30 cellular contexts compared by ENCODE assay signal in the genomic region with DNA sequence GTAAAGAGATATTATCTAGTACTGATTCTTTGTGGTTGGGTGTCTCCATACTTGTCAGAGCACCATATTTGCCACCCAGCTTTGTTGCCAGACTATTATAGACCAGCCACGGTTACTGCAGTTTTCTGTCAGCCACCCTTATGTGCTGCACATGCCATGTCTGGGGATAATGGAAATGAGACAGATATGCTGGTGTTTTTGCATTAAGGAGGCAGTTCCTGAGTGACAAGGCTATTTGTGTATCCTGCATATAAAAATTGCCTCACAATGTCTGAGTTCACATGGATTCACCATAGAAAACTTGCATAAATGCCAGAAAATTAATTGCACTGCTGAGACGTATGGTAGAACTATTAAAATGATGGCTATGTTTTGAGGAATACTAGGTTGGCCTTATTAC. TPM values are rescaled to one million over a fixed set of nuclear protein-coding genes. Genes with fewer than 3 reads are reported as not detected.
"Had no signal": no experiment of that assay in that cellular context is flagged by ENCODE, and none has a peak within 500 bp of the region (broad histone marks: within the 10 kb centered on the region; RNA-seq: fewer than 3 reads in every experiment).

No MANE protein-coding gene starts in this region.

- DNase-seq: hypothalamus; immature natural killer cell; kidney; left colon; left lung; lower lobe of right lung; mammary epithelial cell; mesenchymal stem cell; naive B cell; natural killer cell; nephron progenitor cell; ovary; right lobe of liver; stimulated activated CD4-positive, alpha-beta T cell treated with anti-CD3 and anti-CD28 coated beads, Interleukin-1b, Interleukin-23, amount 100 ng/mL, for 48 hours; stimulated activated CD4-positive, alpha-beta T cell treated with anti-CD3 and anti-CD28 coated beads, Interleukin-2, amount 100 ng/mL, for 48 hours; stimulated activated naive B cell treated with anti-CD40 and anti-IgM and Interleukin-4, amounts not matched to agents 10 μg/mL and 1 μg/mL and 100 μg/mL, for 72 hours; stimulated activated naive CD8-positive, alpha-beta T cell treated with anti-CD3 and anti-CD28 coated beads, Interleukin-15, Interleukin-2, amounts not matched to agents 100 U/mL and 50 U/mL, for 24 hours; stomach; testis; thyroid gland; transverse colon; upper lobe of left lung had no signal

- H3K4me1 ChIP-seq: left lung, lower lobe of right lung, right atrium auricular region, right lobe of liver, stomach, testis, thyroid gland, transverse colon, upper lobe of left lung, vagina had no signal

- H3K36me3 ChIP-seq: left lung, lower lobe of right lung, ovary, right atrium auricular region, right lobe of liver, stomach, thyroid gland, transverse colon, upper lobe of left lung, vagina had no signal

- H3K4me1 Mint-ChIP-seq: immature natural killer cell; naive B cell; natural killer cell; nephron progenitor cell; stimulated activated naive B cell treated with anti-CD40 and anti-IgM and Interleukin-4, amounts not matched to agents 10 μg/mL and 1 μg/mL and 100 μg/mL, for 72 hours had no signal

- H3K27ac Mint-ChIP-seq: immature natural killer cell; naive B cell; natural killer cell; nephron progenitor cell; progenitor cell of endocrine pancreas; stimulated activated naive B cell treated with anti-CD40 and anti-IgM and Interleukin-4, amounts not matched to agents 10 μg/mL and 1 μg/mL and 100 μg/mL, for 72 hours had no signal

- H3K9me3 Mint-ChIP-seq: nephron progenitor cell; stimulated activated naive B cell treated with anti-CD40 and anti-IgM and Interleukin-4, amounts not matched to agents 10 μg/mL and 1 μg/mL and 100 μg/mL, for 72 hours had no signal

- ATAC-seq: left colon; left lung; lower lobe of right lung; natural killer cell; right lobe of liver; stimulated activated naive B cell treated with anti-CD40 and anti-IgM and Interleukin-4, amounts not matched to agents 10 μg/mL and 1 μg/mL and 100 μg/mL, for 72 hours; stimulated activated naive CD8-positive, alpha-beta T cell treated with anti-CD3 and anti-CD28 coated beads, Interleukin-15, Interleukin-2, amounts not matched to agents 100 U/mL and 50 U/mL, for 24 hours had no signal

- H3K9me3 ChIP-seq: left lung, lower lobe of right lung, ovary, right atrium auricular region, right lobe of liver, stomach, testis, thyroid gland, transverse colon, upper lobe of left lung, vagina had no signal

- H3K27me3 ChIP-seq: left lung, ovary, right atrium auricular region, right lobe of liver, stomach, testis, thyroid gland, transverse colon, upper lobe of left lung, vagina had no signal

- H3K27ac ChIP-seq: left lung, lower lobe of right lung, ovary, right atrium auricular region, right lobe of liver, stomach, testis, thyroid gland, transverse colon, upper lobe of left lung, vagina had no signal

- H3K36me3 Mint-ChIP-seq: immature natural killer cell; naive B cell; natural killer cell; stimulated activated naive B cell treated with anti-CD40 and anti-IgM and Interleukin-4, amounts not matched to agents 10 μg/mL and 1 μg/mL and 100 μg/mL, for 72 hours had no signal

- H3K4me3 ChIP-seq: left lung, lower lobe of right lung, ovary, right atrium auricular region, right lobe of liver, smooth muscle cell, stomach, testis, thyroid gland, transverse colon, upper lobe of left lung, vagina had no signal

- H3K4me3 Mint-ChIP-seq: immature natural killer cell; naive B cell; natural killer cell; nephron progenitor cell; stimulated activated naive B cell treated with anti-CD40 and anti-IgM and Interleukin-4, amounts not matched to agents 10 μg/mL and 1 μg/mL and 100 μg/mL, for 72 hours had no signal

- H3K27me3 Mint-ChIP-seq: naive B cell; stimulated activated naive B cell treated with anti-CD40 and anti-IgM and Interleukin-4, amounts not matched to agents 10 μg/mL and 1 μg/mL and 100 μg/mL, for 72 hours had no signal

RNA-seq across cellular contexts. Expression of a gene that starts 51.8 kb away (rescaled TPM):
- total RNA-seq: left lung, mononuclear cell, omental fat pad, pulmonary artery endothelial cell, renal cortical epithelial cell, vagina had no signal
- polyA plus RNA-seq: immature natural killer cell, mammary epithelial cell, smooth muscle cell had no signal
